ENCODE assay signal across 1 cellular context in genomic region chr2:120343433-120344105, GRCh38.
TF ChIP-seq lines count a peak whose summit lies in the region.

No MANE protein-coding gene starts in this region.

TF ChIP-seq in HepG2, 621 proteins besides CTCF, POLR2A, EP300 and RAD21 (continued from another document and continues in another):
- no peak for TF ChIP-seq KLF13 (CRISPR knock-in tag; IDR thresholded peaks at IDR 0.05)
- TF ChIP-seq MATR3 (CRISPR knock-in tag; IDR thresholded peaks at IDR 0.05): peak; percentile 96; the same call in 1 of the 2 replicates
- peak; percentile 46 for TF ChIP-seq KDM5B (CRISPR knock-in tag; IDR thresholded peaks at IDR 0.05; ENCODE audit: borderline replicate concordance)
- TF ChIP-seq ZNF547 (CRISPR knock-in tag; IDR thresholded peaks at IDR 0.05): no peak
- TF ChIP-seq ZFP90 (CRISPR knock-in tag; IDR thresholded peaks at IDR 0.05; ENCODE audit: borderline replicate concordance): peak; percentile 73; the same call in 1 of the 2 replicates
- peak; percentile 24; the same call in 1 of the 2 replicates for TF ChIP-seq NCOA2 (CRISPR knock-in tag; IDR thresholded peaks at IDR 0.05)
- TF ChIP-seq TFDP1 (CRISPR knock-in tag; IDR thresholded peaks at IDR 0.05; ENCODE audit: borderline replicate concordance): peak; percentile 44; the same call in 1 of the 2 replicates
- peak; percentile 43; the same call in 1 of the 2 replicates for TF ChIP-seq SPEN (CRISPR knock-in tag; IDR thresholded peaks at IDR 0.05; ENCODE audit: low read depth)
- no peak; the same call in 1 of the 2 replicates for TF ChIP-seq ZNF275 (CRISPR knock-in tag; IDR thresholded peaks at IDR 0.05; ENCODE audit: borderline replicate concordance)
- TF ChIP-seq HDAC2 (CRISPR knock-in tag; IDR thresholded peaks at IDR 0.05): peak; percentile 46; the same call in 1 of the 2 replicates
- TF ChIP-seq EZH2 (conservative IDR thresholded peaks at IDR 0.05; ENCODE audit: low read depth, low read length): peak; percentile 94; the same call in 1 of the 2 replicates
- TF ChIP-seq ZNF720 (CRISPR knock-in tag; IDR thresholded peaks at IDR 0.05): no peak
- TF ChIP-seq ZNF232 (CRISPR knock-in tag; IDR thresholded peaks at IDR 0.05; ENCODE audit: borderline replicate concordance): no peak
- 0 out of 2 replicates have a peak, but pooled peaks have one; percentile 36 for TF ChIP-seq YEATS2 (CRISPR knock-in tag; IDR thresholded peaks at IDR 0.05; ENCODE audit: borderline replicate concordance)
- TF ChIP-seq KDM4B (CRISPR knock-in tag; IDR thresholded peaks at IDR 0.05): peak; percentile 53; the same call in 1 of the 2 replicates
- TF ChIP-seq RARA (CRISPR knock-in tag; IDR thresholded peaks at IDR 0.05): peak; percentile 34; the same call in 1 of the 2 replicates
- TF ChIP-seq ZNF7 (CRISPR knock-in tag; IDR thresholded peaks at IDR 0.05): no peak
- TF ChIP-seq ZFP41 (CRISPR knock-in tag; IDR thresholded peaks at IDR 0.05; ENCODE audit: borderline replicate concordance): no peak
- no peak for TF ChIP-seq ATRX (CRISPR knock-in tag; IDR thresholded peaks at IDR 0.05; ENCODE audit: borderline replicate concordance)
- TF ChIP-seq FOXA3 (CRISPR knock-in tag; IDR thresholded peaks at IDR 0.05): no peak
- no peak for TF ChIP-seq HHEX (CRISPR knock-in tag; IDR thresholded peaks at IDR 0.05)
- TF ChIP-seq ZNF629 (CRISPR knock-in tag; conservative IDR thresholded peaks at IDR 0.05): no peak
- no peak for TF ChIP-seq ZNF138 (CRISPR knock-in tag; IDR thresholded peaks at IDR 0.05; ENCODE audit: low read depth)
- TF ChIP-seq ZNF670 (CRISPR knock-in tag; IDR thresholded peaks at IDR 0.05; ENCODE audit: borderline replicate concordance): 0 out of 2 replicates have a peak, but pooled peaks have one; percentile 27
- peak; percentile 33; the same call in 1 of the 2 replicates for TF ChIP-seq THAP11 (CRISPR knock-in tag; IDR thresholded peaks at IDR 0.05)
- TF ChIP-seq ISL2 (CRISPR knock-in tag; IDR thresholded peaks at IDR 0.05): peak; percentile 67
- no peak for TF ChIP-seq ZFYVE20 (CRISPR knock-in tag; IDR thresholded peaks at IDR 0.05; ENCODE audit: borderline replicate concordance, low read depth)
- TF ChIP-seq ZGPAT (CRISPR knock-in tag; IDR thresholded peaks at IDR 0.05): peak; percentile 76
- peak; percentile 59; the same call in 1 of the 2 replicates for TF ChIP-seq CCDC6 (CRISPR knock-in tag; IDR thresholded peaks at IDR 0.05)
- TF ChIP-seq MYC (CRISPR knock-in tag; IDR thresholded peaks at IDR 0.05; ENCODE audit: borderline replicate concordance): peak; percentile 61; the same call in 1 of the 2 replicates
- no peak for TF ChIP-seq ZNF260 (CRISPR knock-in tag; IDR thresholded peaks at IDR 0.05; ENCODE audit: borderline replicate concordance, low read depth)
- peak; percentile 72; the same call in 1 of the 2 replicates for TF ChIP-seq ZNF792 (CRISPR knock-in tag; IDR thresholded peaks at IDR 0.05)
- TF ChIP-seq ZNF619 (CRISPR knock-in tag; IDR thresholded peaks at IDR 0.05): no peak
- TF ChIP-seq ZNF788 (CRISPR knock-in tag; IDR thresholded peaks at IDR 0.05; ENCODE audit: borderline replicate concordance): peak; percentile 62; the same call in 1 of the 2 replicates
- TF ChIP-seq SMC3 (IDR thresholded peaks at IDR 0.05; ENCODE audit: low read length): peak; percentile 78
- TF ChIP-seq NCOA1 (CRISPR knock-in tag; IDR thresholded peaks at IDR 0.05): peak; percentile 63; the same call in 1 of the 2 replicates
- no peak for TF ChIP-seq ZBTB40 (IDR thresholded peaks at IDR 0.05)
- TF ChIP-seq ZBTB40 (CRISPR knock-in tag; IDR thresholded peaks at IDR 0.05): no peak
- TF ChIP-seq MAFK (conservative IDR thresholded peaks at IDR 0.05 in 1 of 2, IDR thresholded peaks at IDR 0.05 in 1 of 2; ENCODE audit: low read length in 2 of 2): no peak
- TF ChIP-seq NR0B2 (CRISPR knock-in tag; IDR thresholded peaks at IDR 0.05): 0 out of 2 replicates have a peak, but pooled peaks have one; percentile 45
- TF ChIP-seq ZNF143 (CRISPR knock-in tag; IDR thresholded peaks at IDR 0.05): peak; percentile 37; the same call in 1 of the 2 replicates
- no peak for TF ChIP-seq ZNF724P (CRISPR knock-in tag; IDR thresholded peaks at IDR 0.05; ENCODE audit: borderline replicate concordance)
- 0 out of 2 replicates have a peak, but pooled peaks have one; percentile 18 for TF ChIP-seq HMG20B (CRISPR knock-in tag; conservative IDR thresholded peaks at IDR 0.05)
- TF ChIP-seq ZNF30 (CRISPR knock-in tag; IDR thresholded peaks at IDR 0.05): no peak
- peak; percentile 53 for TF ChIP-seq XRCC5 (optimal IDR thresholded peaks at IDR 0.05; ENCODE audit: low read length)
- no peak for TF ChIP-seq ARID2 (CRISPR knock-in tag; IDR thresholded peaks at IDR 0.05; ENCODE audit: borderline replicate concordance)
- no peak for TF ChIP-seq SETDB1 (CRISPR knock-in tag; IDR thresholded peaks at IDR 0.05; ENCODE audit: borderline replicate concordance)
- no peak for TF ChIP-seq GMEB1 (CRISPR knock-in tag; IDR thresholded peaks at IDR 0.05; ENCODE audit: borderline replicate concordance)
- TF ChIP-seq ETS1 (CRISPR knock-in tag; IDR thresholded peaks at IDR 0.05): no peak
- TF ChIP-seq ZFP91 (CRISPR knock-in tag; IDR thresholded peaks at IDR 0.05; ENCODE audit: borderline replicate concordance): peak; percentile 73; the same call in 1 of the 2 replicates
